ENCODE assay signal across 21 cellular contexts in the genomic region with DNA sequence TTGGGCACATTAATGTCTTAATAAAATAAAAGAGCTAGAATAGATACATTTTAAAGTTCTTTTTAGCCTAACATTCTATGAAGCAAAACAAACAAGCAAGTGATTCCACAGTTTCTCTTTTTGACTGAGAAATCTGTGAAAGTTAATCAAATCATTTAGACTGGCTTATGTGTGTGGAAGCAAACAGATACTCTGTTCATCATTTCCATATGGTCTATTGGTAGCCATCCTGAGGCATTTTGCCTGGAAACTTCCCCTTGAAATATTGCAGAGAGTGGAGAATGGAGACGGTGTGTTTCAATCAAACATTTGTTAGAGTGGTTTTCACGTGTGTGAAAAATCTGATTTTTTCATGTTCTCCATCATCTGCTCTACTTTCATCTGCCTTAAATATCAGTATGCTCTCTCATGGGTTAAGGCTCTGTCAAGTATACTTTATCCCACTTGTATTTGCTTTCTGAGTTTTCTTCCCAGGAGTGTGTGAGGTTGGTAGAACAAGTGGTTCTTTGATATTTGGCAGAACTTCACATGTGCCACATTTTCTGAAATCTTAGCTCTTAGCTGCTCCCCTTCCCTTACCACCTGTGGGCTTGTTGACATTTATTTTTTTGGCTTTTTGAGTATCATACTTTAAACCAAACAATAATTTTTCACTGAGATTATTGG.
A peak's percentile ranks its signal among the peaks of the same experiment; 100 is the strongest.
DNase-seq lines count a peak whose midpoint lies in the region; ATAC-seq and TF ChIP-seq lines count a peak whose summit lies in the region.
"Had no signal": no experiment of that assay in that cellular context is flagged by ENCODE, and none has a peak within 500 bp of the region (broad histone marks: within the 10 kb centered on the region; RNA-seq: fewer than 3 reads in every experiment).

No MANE protein-coding gene starts in this region.

- H3K36me3 Mint-ChIP-seq in activated naive CD8-positive, alpha-beta T cell treated with anti-CD3 and anti-CD28 coated beads, Interleukin-2, amount 50 U/mL, for 24 hours (ENCODE audit: low read depth), result no peaks in the 10 kb centered on the region
- H3K36me3 Mint-ChIP-seq: CD14-positive monocyte; CD8-positive, alpha-beta memory T cell had no signal

- CTCF ChIA-PET in SK-N-SH (lab: Yijun Ruan, JAX), result interaction anchor here (1.1 to 2.2 kb wide), 2 partner anchors 9 to 18 kb away, joined by 3 to 11 read pairs; no protein-coding TSS in a partner anchor

- intact Hi-C loops in upper lobe of right lung (cut with DNase I), result no loop called here

- H3K4me3 ChIP-seq in SK-N-SH (ENCODE audit: low read depth in 2 of 2, low read length in 1 of 2) (no peak overlapping the region), upper lobe of right lung (no peak overlapping the region)
- H3K4me3 ChIP-seq: BLaER1 treated with 17β-estradiol and CSF1 and Interleukin-3, amounts not matched to agents 10 nM and 100 nM; GM12878; GM23248 had no signal

- no peak overlapping the region for H3K9ac ChIP-seq in SK-N-SH
- H3K9ac ChIP-seq: BLaER1 treated with 17β-estradiol and CSF1 and Interleukin-3, amounts not matched to agents 10 nM and 100 nM; GM23248 had no signal

- no peaks in the 10 kb centered on the region for H3K27me3 Mint-ChIP-seq in activated naive CD8-positive, alpha-beta T cell treated with anti-CD3 and anti-CD28 coated beads, Interleukin-2, amount 50 U/mL, for 24 hours

- no peaks in the 10 kb centered on the region for H3K36me3 ChIP-seq in SK-N-SH (replicated peaks in 1 of 2; ENCODE audit: control insufficient read depth in 1 of 2, insufficient read depth in 2 of 2, low read length in 1 of 2)
- no peaks in the 10 kb centered on the region for H3K36me3 ChIP-seq in upper lobe of right lung
- H3K36me3 ChIP-seq: BE2C; BLaER1 treated with 17β-estradiol and CSF1 and Interleukin-3, amounts not matched to agents 10 nM and 100 nM had no signal

- H4K20me1 ChIP-seq in SK-N-SH (ENCODE audit: insufficient read depth), result no peaks in the 10 kb centered on the region
- H4K20me1 ChIP-seq: BLaER1 treated with 17β-estradiol and CSF1 and Interleukin-3, amounts not matched to agents 10 nM and 100 nM had no signal

- no peaks in the 10 kb centered on the region for H3F3A ChIP-seq in SK-N-SH (replicated peaks; ENCODE audit: insufficient read depth)

- no peak overlapping the region for H3K27ac ChIP-seq in SK-N-SH (ENCODE audit: low read depth in 2 of 2, low read length in 1 of 2)
- H3K27ac ChIP-seq in upper lobe of right lung, result no peak overlapping the region
- H3K27ac ChIP-seq: 22Rv1; BLaER1 treated with 17β-estradiol and CSF1 and Interleukin-3, amounts not matched to agents 10 nM and 100 nM; GM23248 had no signal

- H3K4me2 ChIP-seq in SK-N-SH, result no peak overlapping the region
- H3K4me2 ChIP-seq: BLaER1 treated with 17β-estradiol and CSF1 and Interleukin-3, amounts not matched to agents 10 nM and 100 nM had no signal

- ATAC-seq in SK-N-SH treated with all-trans-retinoic acid at 6 μM for 48 hours (no peak), upper lobe of right lung (peak; percentile 80)
- ATAC-seq in activated naive CD8-positive, alpha-beta T cell treated with anti-CD3 and anti-CD28 coated beads, Interleukin-2, amount 50 U/mL, for 24 hours, result no peak
- ATAC-seq: GM12878 had no signal

- H3K27me3 ChIP-seq in SK-N-SH (ENCODE audit: insufficient read depth), result no peaks in the 10 kb centered on the region
- H3K27me3 ChIP-seq in upper lobe of right lung, result no peaks in the 10 kb centered on the region
- H3K27me3 ChIP-seq: BE2C; BLaER1 treated with 17β-estradiol and CSF1 and Interleukin-3, amounts not matched to agents 10 nM and 100 nM had no signal

- no peak overlapping the region for H3K27ac Mint-ChIP-seq in activated naive CD8-positive, alpha-beta T cell treated with anti-CD3 and anti-CD28 coated beads, Interleukin-2, amount 50 U/mL, for 24 hours
- H3K27ac Mint-ChIP-seq: CD14-positive monocyte; CD4-positive, alpha-beta T cell; CD8-positive, alpha-beta memory T cell had no signal

- TF ChIP-seq CTCF in SK-N-SH (IDR thresholded peaks at IDR 0.05), result no peak
- TF ChIP-seq CTCF in upper lobe of right lung (IDR thresholded peaks at IDR 0.05), result no peak

- H3K4me1 ChIP-seq in SK-N-SH (ENCODE audit: control insufficient read depth in 1 of 2, insufficient read depth in 2 of 2, low read depth in 1 of 2, low read length in 1 of 2) (no peaks in the 10 kb centered on the region; a peak in 2 of 4 replicates), upper lobe of right lung (no peaks in the 10 kb centered on the region)
- H3K4me1 ChIP-seq: BE2C; BLaER1 treated with 17β-estradiol and CSF1 and Interleukin-3, amounts not matched to agents 10 nM and 100 nM had no signal

- WGBS in SK-N-SH (ENCODE audit: low lambda C conversion rate), result 63% methylated on average over 2 of the region's 2 CpGs

- H3K4me1 Mint-ChIP-seq in activated naive CD8-positive, alpha-beta T cell treated with anti-CD3 and anti-CD28 coated beads, Interleukin-2, amount 50 U/mL, for 24 hours, result no peaks in the 10 kb centered on the region
- H3K4me1 Mint-ChIP-seq: CD14-positive monocyte; CD8-positive, alpha-beta memory T cell had no signal

- DNase-seq in SK-N-SH (peak; percentile 3), fibroblast of peridontal ligament (ENCODE audit: extremely low read depth) (peak; percentile 57), upper lobe of right lung (no peak), NCI-H446 (lab: John Stamatoyannopoulos, UW) (no peak)
- no peak for DNase-seq in activated naive CD8-positive, alpha-beta T cell treated with anti-CD3 and anti-CD28 coated beads, Interleukin-2, amount 50 U/mL, for 24 hours
- DNase-seq: AML-193; BE2C; CD4-positive, alpha-beta T cell; CD8-positive, alpha-beta memory T cell; DMS 273 treated with DMSO at 0.1 percent for 48 hours; DMS79; EL; GDM1; GM23248; H7; HCEC 1CT had no signal

- H3K79me2 ChIP-seq in SK-N-SH (ENCODE audit: insufficient read depth), result no peaks in the 10 kb centered on the region

- TF ChIP-seq EP300 in SK-N-SH (IDR thresholded peaks at IDR 0.05; ENCODE audit: borderline replicate concordance in 1 of 2, low read depth in 1 of 2, low read length in 1 of 2), result no peak; a peak in 1 of 4 replicates

- 0 out of 2 replicates have a peak, but pooled peaks cover 6% of the 10 kb centered on the region for H3K9me3 ChIP-seq in SK-N-SH
- H3K9me3 ChIP-seq in upper lobe of right lung, result no peaks in the 10 kb centered on the region
- H3K9me3 ChIP-seq: BE2C; BLaER1 treated with 17β-estradiol and CSF1 and Interleukin-3, amounts not matched to agents 10 nM and 100 nM had no signal

- 0 out of 2 replicates have a peak overlapping the region, but pooled peaks have one; percentile 19 for H2AFZ ChIP-seq in SK-N-SH (ENCODE audit: low read depth)
- H2AFZ ChIP-seq: GM23248 had no signal

- TF ChIP-seq RAD21 in SK-N-SH (IDR thresholded peaks at IDR 0.05; ENCODE audit: low read length), result no peak

- H3K4me3 Mint-ChIP-seq in activated naive CD8-positive, alpha-beta T cell treated with anti-CD3 and anti-CD28 coated beads, Interleukin-2, amount 50 U/mL, for 24 hours, result no peak overlapping the region
- H3K4me3 Mint-ChIP-seq: CD14-positive monocyte; CD4-positive, alpha-beta T cell; CD8-positive, alpha-beta memory T cell had no signal

- POLR2A ChIA-PET in SK-N-SH (lab: Yijun Ruan, JAX), result no interaction called here

- H3K9me3 Mint-ChIP-seq in activated naive CD8-positive, alpha-beta T cell treated with anti-CD3 and anti-CD28 coated beads, Interleukin-2, amount 50 U/mL, for 24 hours, result no peaks in the 10 kb centered on the region
- H3K9me3 Mint-ChIP-seq: CD4-positive, alpha-beta T cell had no signal

- no peaks in the 10 kb centered on the region for H3K9me2 ChIP-seq in SK-N-SH

TF ChIP-seq in SK-N-SH, 30 proteins besides CTCF, POLR2A, EP300 and RAD21 (continues in another document):
- TF ChIP-seq RFX5 (IDR thresholded peaks at IDR 0.05; ENCODE audit: low read length), result no peak
- no peak for TF ChIP-seq GABPA (IDR thresholded peaks at IDR 0.05; ENCODE audit: low read depth)
- TF ChIP-seq MEF2A (IDR thresholded peaks at IDR 0.05; ENCODE audit: borderline replicate concordance, low read depth), result no peak

TF ChIP-seq in SK-N-SH treated with all-trans-retinoic acid at 6 μM for 48 hours, 23 proteins besides CTCF, POLR2A, EP300 and RAD21 (continues in another document):
- TF ChIP-seq TCF4 (CRISPR knock-in tag; IDR thresholded peaks at IDR 0.05; ENCODE audit: borderline replicate concordance) (no peak), ZNF70 (CRISPR knock-in tag; IDR thresholded peaks at IDR 0.05) (no peak), CREB5 (CRISPR knock-in tag; IDR thresholded peaks at IDR 0.05; ENCODE audit: low read depth) (no peak), ISL1 (CRISPR knock-in tag; IDR thresholded peaks at IDR 0.05) (no peak), ARNTL (CRISPR knock-in tag; IDR thresholded peaks at IDR 0.05; ENCODE audit: borderline replicate concordance, low read depth) (no peak), ZNF8 (CRISPR knock-in tag; IDR thresholded peaks at IDR 0.05) (no peak), GLIS3 (CRISPR knock-in tag; IDR thresholded peaks at IDR 0.05) (no peak), ZNF565 (CRISPR knock-in tag; conservative IDR thresholded peaks at IDR 0.05; ENCODE audit: low read depth) (no peak), ZC3H10 (CRISPR knock-in tag; IDR thresholded peaks at IDR 0.05) (no peak)
- TF ChIP-seq, protein P1, sequence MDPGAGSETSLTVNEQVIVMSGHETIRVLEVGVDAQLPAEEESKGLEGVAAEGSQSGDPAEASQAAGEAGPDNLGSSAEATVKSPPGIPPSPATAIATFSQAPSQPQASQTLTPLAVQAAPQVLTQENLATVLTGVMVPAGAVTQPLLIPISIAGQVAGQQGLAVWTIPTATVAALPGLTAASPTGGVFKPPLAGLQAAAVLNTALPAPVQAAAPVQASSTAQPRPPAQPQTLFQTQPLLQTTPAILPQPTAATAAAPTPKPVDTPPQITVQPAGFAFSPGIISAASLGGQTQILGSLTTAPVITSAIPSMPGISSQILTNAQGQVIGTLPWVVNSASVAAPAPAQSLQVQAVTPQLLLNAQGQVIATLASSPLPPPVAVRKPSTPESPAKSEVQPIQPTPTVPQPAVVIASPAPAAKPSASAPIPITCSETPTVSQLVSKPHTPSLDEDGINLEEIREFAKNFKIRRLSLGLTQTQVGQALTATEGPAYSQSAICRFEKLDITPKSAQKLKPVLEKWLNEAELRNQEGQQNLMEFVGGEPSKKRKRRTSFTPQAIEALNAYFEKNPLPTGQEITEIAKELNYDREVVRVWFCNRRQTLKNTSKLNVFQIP (CRISPR knock-in tag; IDR thresholded peaks at IDR 0.05; ENCODE audit: borderline replicate concordance, low read depth), result no peak

Comparison
In these comparisons a context has a peak if more than half of its experiments do, and no peak if none do; other contexts are left out.
1. DNase-seq: peak in SK-N-SH (single experiment) and fibroblast of peridontal ligament (single experiment); none in upper lobe of right lung (single experiment), NCI-H446 (0 of 2) and activated naive CD8-positive, alpha-beta T cell treated with anti-CD3 and anti-CD28 coated beads, Interleukin-2, amount 50 U/mL, for 24 hours (single experiment).